In the genomic region with DNA sequence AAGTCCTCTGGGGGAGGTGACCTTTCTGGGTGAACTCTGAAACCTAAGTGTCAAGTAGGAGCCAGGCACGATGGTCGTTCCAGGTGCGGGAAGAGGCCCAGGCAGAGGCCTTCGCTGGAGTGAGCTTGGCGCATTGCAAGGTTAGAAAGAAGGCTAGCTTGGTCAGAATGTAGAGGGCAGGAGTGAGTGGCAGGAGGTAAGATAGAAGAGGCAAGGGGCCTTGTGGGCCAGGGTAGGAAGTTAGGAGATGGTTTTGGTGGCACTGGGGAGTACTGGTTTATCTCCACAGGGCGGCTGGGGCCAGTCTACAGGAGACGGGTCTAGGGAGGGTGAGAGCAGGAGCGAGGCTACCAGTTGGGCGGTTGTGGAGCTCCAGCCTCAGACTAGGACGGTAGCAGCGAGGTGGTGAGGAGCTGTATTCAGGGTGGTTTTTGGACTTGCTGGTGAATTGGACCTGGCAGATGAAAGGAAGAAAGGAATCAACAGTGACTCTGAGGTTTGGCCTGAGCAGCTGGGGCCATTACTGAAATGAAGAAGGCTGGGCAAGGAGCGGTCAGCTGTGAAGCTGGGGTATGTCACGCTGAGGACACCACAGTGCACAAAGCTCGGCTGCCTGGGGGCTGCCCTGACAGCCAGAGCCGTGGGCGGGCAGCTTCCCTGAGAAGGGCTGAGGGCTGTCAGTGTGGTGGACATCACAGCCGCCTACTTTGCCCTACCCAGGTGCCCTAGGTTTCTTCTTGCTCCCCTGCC, we compare ENCODE assay signal across 11 cellular contexts. TPM values are rescaled to one million over a fixed set of nuclear protein-coding genes. Genes with fewer than 3 reads are reported as not detected.
DNase-seq lines count a peak whose midpoint lies in the region; ATAC-seq and TF ChIP-seq lines count a peak whose summit lies in the region.
"Had no signal": no experiment of that assay in that cellular context is flagged by ENCODE, and none has a peak within 500 bp of the region (broad histone marks: within the 10 kb centered on the region; RNA-seq: fewer than 3 reads in every experiment).

No MANE protein-coding gene starts in this region.

- H3K36me3 Mint-ChIP-seq in effector memory CD8-positive, alpha-beta T cell (ENCODE audit: insufficient read depth), result peaks cover 17% of the 10 kb centered on the region

- DNase-seq in WERI-Rb-1, result peak; percentile 72
- DNase-seq in effector memory CD8-positive, alpha-beta T cell, result no peak
- no peak for DNase-seq in thoracic aorta (ENCODE audit: low spot score)
- DNase-seq in NCI-H2029 (lab: John Stamatoyannopoulos, UW), result no peak
- DNase-seq in SIG-M5 (lab: John Stamatoyannopoulos, UW), result no peak
- DNase-seq in OCI-M1 (lab: John Stamatoyannopoulos, UW), result no peak
- no peak for DNase-seq in amygdala (lab: John Stamatoyannopoulos, UW)
- DNase-seq: activated CD4-positive, alpha-beta T cell treated with anti-CD3 and anti-CD28 coated beads, Interleukin-2, amount 50 U/mL, for 48 hours; amniotic stem cell; SJCRH30 had no signal

- H3K4me3 Mint-ChIP-seq in effector memory CD8-positive, alpha-beta T cell, result no peak overlapping the region

- peaks cover 60% of the 10 kb centered on the region for H3K4me1 ChIP-seq in mucosa of stomach (ENCODE audit: control insufficient read depth, insufficient read depth, low read length)
- H3K4me1 ChIP-seq in thoracic aorta (ENCODE audit: control insufficient read depth in 1 of 2, low read depth in 2 of 2), result peaks cover 29 to 58% of the 10 kb centered on the region in 2 donors
- H3K4me1 ChIP-seq: SJCRH30 had no signal

- H3K27me3 Mint-ChIP-seq in effector memory CD8-positive, alpha-beta T cell, result no peaks in the 10 kb centered on the region

- peaks cover 50 to 54% of the 10 kb centered on the region in 2 donors for H3K4me1 Mint-ChIP-seq in effector memory CD8-positive, alpha-beta T cell (ENCODE audit: low read depth in 2 of 2)

- H3K36me3 ChIP-seq in WERI-Rb-1 (no peaks in the 10 kb centered on the region; the same call in 1 of the 2 replicates), mucosa of stomach (ENCODE audit: control insufficient read depth, insufficient read depth, low read length) (no peaks in the 10 kb centered on the region), thoracic aorta (no peaks in the 10 kb centered on the region)

- H3K27ac ChIP-seq in WERI-Rb-1 (no peak overlapping the region), thoracic aorta (peak overlapping the region; percentile 16 to 41)
- H3K27ac ChIP-seq: SJCRH30 had no signal

- peak overlapping the region; percentile 8 for H3K9ac ChIP-seq in mucosa of stomach (ENCODE audit: low read length)

- no peak overlapping the region for H3K4me3 ChIP-seq in WERI-Rb-1 (ENCODE audit: low read depth, low read length)
- no peak overlapping the region for H3K4me3 ChIP-seq in mucosa of stomach (ENCODE audit: low read length)
- no peak overlapping the region for H3K4me3 ChIP-seq in thoracic aorta
- H3K4me3 ChIP-seq: SJCRH30 had no signal

- H3K9me3 Mint-ChIP-seq in effector memory CD8-positive, alpha-beta T cell, result no peaks in the 10 kb centered on the region

- peaks cover 10% of the 10 kb centered on the region for H3K27me3 ChIP-seq in WERI-Rb-1 (ENCODE audit: insufficient read depth, low read depth, severe bottlenecking)
- H3K27me3 ChIP-seq in mucosa of stomach (ENCODE audit: control insufficient read depth, insufficient read depth, low read length), result no peaks in the 10 kb centered on the region
- H3K27me3 ChIP-seq in thoracic aorta (replicated peaks; ENCODE audit: insufficient read depth), result no peaks in the 10 kb centered on the region
- H3K27me3 ChIP-seq: SJCRH30 had no signal

- H3K9me3 ChIP-seq in WERI-Rb-1 (ENCODE audit: severe bottlenecking) (no peaks in the 10 kb centered on the region), mucosa of stomach (ENCODE audit: control insufficient read depth, low read length) (no peaks in the 10 kb centered on the region), thoracic aorta (no peaks in the 10 kb centered on the region)
- H3K9me3 ChIP-seq: SJCRH30 had no signal

- H3K27ac Mint-ChIP-seq in effector memory CD8-positive, alpha-beta T cell, result peak overlapping the region; percentile 61 to 90

- TF ChIP-seq CTCF in WERI-Rb-1 (IDR thresholded peaks at IDR 0.05; ENCODE audit: low read depth, low read length) (no peak), thoracic aorta (IDR thresholded peaks at IDR 0.05) (no peak)

- no peak for ATAC-seq in effector memory CD8-positive, alpha-beta T cell (replicated peaks)
- ATAC-seq in thoracic aorta (ENCODE audit: insufficient number of reproducible peaks, low FRiP score, low read depth), result no peak

RNA-seq across cellular contexts. Expression of a gene that starts 9.1 kb away (rescaled TPM):
- total RNA-seq in thoracic aorta, result 10 to 100 TPM; 35.5 to 50.3 TPM
